Comparison of ENCODE assay signal across 21 cellular contexts in the genomic region with DNA sequence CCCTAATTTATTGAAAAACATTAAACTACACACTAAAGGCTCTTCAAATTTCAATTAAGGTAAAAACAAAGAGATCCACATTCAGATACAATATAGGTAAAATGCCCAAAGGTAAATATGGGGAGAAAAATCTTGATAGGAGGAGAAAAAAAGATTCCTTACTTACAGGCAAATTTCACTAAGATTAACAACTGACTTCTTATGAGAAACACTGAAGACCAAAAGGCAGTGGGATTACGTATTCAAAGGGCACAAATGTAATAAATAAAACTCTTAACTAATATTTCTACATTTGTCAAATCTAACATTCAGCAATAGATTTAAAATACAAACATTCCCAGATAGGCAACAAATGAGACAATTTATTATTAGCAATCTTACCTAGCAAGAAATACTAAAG.
DNase-seq lines count a peak whose midpoint lies in the region; ATAC-seq, FAIRE-seq and TF ChIP-seq lines count a peak whose summit lies in the region.
"Had no signal": no experiment of that assay in that cellular context is flagged by ENCODE, and none has a peak within 500 bp of the region (broad histone marks: within the 10 kb centered on the region; RNA-seq: fewer than 3 reads in every experiment).

No MANE protein-coding gene starts in this region.

- no peak overlapping the region for H3K9ac ChIP-seq in HepG2 (ENCODE audit: insufficient read depth, low read depth, low read length)
- H3K9ac ChIP-seq: BLaER1 treated with 17β-estradiol and CSF1 and Interleukin-3, amounts not matched to agents 10 nM and 100 nM had no signal

- ATAC-seq in HepG2 (no peak), right lobe of liver (no peak), WTC11 (no peak), GM21717 (IDR thresholded peaks at IDR 0.05; ENCODE audit: unreplicated experiment) (no peak), GM19035 (IDR thresholded peaks at IDR 0.05; ENCODE audit: unreplicated experiment) (no peak)
- ATAC-seq: A549; CD8-positive, alpha-beta T cell had no signal

- POLR2A ChIA-PET in HepG2 (lab: Yijun Ruan, JAX), result no interaction called here
- POLR2A ChIA-PET in WTC11 (lab: Charles Lee), result no interaction called here

- H3K4me3 Mint-ChIP-seq in WTC11, result no peak overlapping the region
- H3K4me3 Mint-ChIP-seq: B cell; CD4-positive, alpha-beta T cell; CD8-positive, alpha-beta T cell had no signal

- H3K9me3 Mint-ChIP-seq in WTC11, result peaks cover 8% of the 10 kb centered on the region

- H3K27me3 Mint-ChIP-seq in WTC11 (ENCODE audit: low read depth), result no peaks in the 10 kb centered on the region
- H3K27me3 Mint-ChIP-seq: B cell; CD4-positive, alpha-beta T cell had no signal

- no peak overlapping the region for H2AFZ ChIP-seq in HepG2 (ENCODE audit: low read length)

- no peaks in the 10 kb centered on the region for H3K79me2 ChIP-seq in HepG2 (ENCODE audit: insufficient read depth, low read length)

- H3K27ac ChIP-seq in HepG2 (ENCODE audit: extremely low read length, insufficient read depth, low read length), result no peak overlapping the region
- H3K27ac ChIP-seq in right lobe of liver, result no peak overlapping the region
- H3K27ac ChIP-seq: A549; BLaER1 treated with 17β-estradiol and CSF1 and Interleukin-3, amounts not matched to agents 10 nM and 100 nM; C4-2B had no signal

- H3K36me3 ChIP-seq in HepG2 (replicated peaks in 1 of 2; ENCODE audit: control insufficient read depth in 1 of 2, insufficient read depth in 2 of 2, low read length in 2 of 2), result no peaks in the 10 kb centered on the region
- H3K36me3 ChIP-seq in right lobe of liver, result no peaks in the 10 kb centered on the region
- H3K36me3 ChIP-seq: BLaER1 treated with 17β-estradiol and CSF1 and Interleukin-3, amounts not matched to agents 10 nM and 100 nM had no signal

- no peak for TF ChIP-seq CTCF in HepG2 (CRISPR knock-in tag; IDR thresholded peaks at IDR 0.05)
- TF ChIP-seq CTCF in right lobe of liver (IDR thresholded peaks at IDR 0.05), result no peak
- no peak for TF ChIP-seq CTCF in WTC11 (IDR thresholded peaks at IDR 0.05)

- peaks cover 13% of the 10 kb centered on the region for H3K9me3 ChIP-seq in HepG2 (ENCODE audit: low read length)
- peaks cover 0 to 4% (median 1%) of the 10 kb centered on the region in 4 donors for H3K9me3 ChIP-seq in right lobe of liver
- H3K9me3 ChIP-seq: A549, Caco-2 had no signal

- no peak overlapping the region for H3K4me3 ChIP-seq in HepG2 (replicated peaks in 1 of 3; ENCODE audit: insufficient read depth in 1 of 3, low read depth in 2 of 3, low read length in 3 of 3)
- no peak overlapping the region for H3K4me3 ChIP-seq in right lobe of liver
- H3K4me3 ChIP-seq: A549; BLaER1 treated with 17β-estradiol and CSF1 and Interleukin-3, amounts not matched to agents 10 nM and 100 nM had no signal

- 5% methylated on average over 1 of the region's 1 CpG for WGBS in HepG2 (ENCODE audit: low lambda C conversion rate)
- WGBS in right lobe of liver (ENCODE audit: insufficient coverage, low coverage, low lambda C conversion rate, missing lambda C conversion rate), result 67% methylated on average over 1 of the region's 1 CpG

- H4K20me1 ChIP-seq in HepG2 (ENCODE audit: insufficient read depth, low read length), result no peaks in the 10 kb centered on the region
- H4K20me1 ChIP-seq: BLaER1 treated with 17β-estradiol and CSF1 and Interleukin-3, amounts not matched to agents 10 nM and 100 nM had no signal

- in situ Hi-C loops in HepG2 (cut with HindIII; ENCODE audit: extremely low pct_ligation_motif_present, low pct_unique_long_range_greater_than_20kb), result no loop called here

- no peak overlapping the region for H3K4me2 ChIP-seq in HepG2 (ENCODE audit: low read depth, low read length)
- H3K4me2 ChIP-seq: A549; BLaER1 treated with 17β-estradiol and CSF1 and Interleukin-3, amounts not matched to agents 10 nM and 100 nM had no signal

- intact Hi-C loops in HepG2 (cut with micrococcal nuclease; ENCODE audit: unreplicated experiment) (no loop called here), right lobe of liver (cut with DNase I) (no loop called here)

- TF ChIP-seq EP300 in HepG2 (IDR thresholded peaks at IDR 0.05; ENCODE audit: low read depth in 2 of 2, low read length in 2 of 2) (no peak), HepG2 (CRISPR knock-in tag; IDR thresholded peaks at IDR 0.05; ENCODE audit: borderline replicate concordance) (no peak)

- TF ChIP-seq POLR2A in HepG2 (IDR thresholded peaks at IDR 0.05; ENCODE audit: insufficient read depth in 1 of 2, low read depth in 2 of 2, low read length in 2 of 2) (no peak), right lobe of liver (IDR thresholded peaks at IDR 0.05) (no peak)

- H3K27ac Mint-ChIP-seq in WTC11, result no peak overlapping the region
- H3K27ac Mint-ChIP-seq: B cell; CD4-positive, alpha-beta T cell; CD8-positive, alpha-beta T cell had no signal

- H3K27me3 ChIP-seq in HepG2 (ENCODE audit: control insufficient read depth in 1 of 2, insufficient read depth in 2 of 2, low read length in 2 of 2), result no peaks in the 10 kb centered on the region
- no peaks in the 10 kb centered on the region for H3K27me3 ChIP-seq in right lobe of liver

- no TSS peak for BruUV-seq in HepG2 (replicated peaks; lab: Mats Ljungman, UMichigan)

- DNase-seq in HepG2 (ENCODE audit: low spot score) (no peak), right lobe of liver (no peak), WTC11 (ENCODE audit: low spot score) (no peak)
- DNase-seq: 8988T; AML-193; Caco-2; Calu3; CD4-positive, alpha-beta T cell; CD8-positive, alpha-beta T cell; DMS79 treated with DMSO at 0.1 percent for 48 hours; GF-D8 had no signal

- peaks cover 5% of the 10 kb centered on the region; the same call in 1 of the 2 replicates for H3K36me3 Mint-ChIP-seq in WTC11
- H3K36me3 Mint-ChIP-seq: CD8-positive, alpha-beta T cell had no signal

- no peak for FAIRE-seq in HepG2 (lab: Jason Lieb, UNC)
- FAIRE-seq: A549, D721Med, G401.6, GM12891, GM19239 had no signal

- H3K4me1 Mint-ChIP-seq in WTC11, result no peaks in the 10 kb centered on the region
- H3K4me1 Mint-ChIP-seq: B cell had no signal

- CTCF ChIA-PET in HepG2 (lab: Yijun Ruan, JAX; ENCODE audit: low intra/inter-chr PET ratio, low total read pairs), result no interaction called here
- CTCF ChIA-PET in WTC11 (lab: Charles Lee), result no interaction called here

- no peak for TF ChIP-seq RAD21 in HepG2 (CRISPR knock-in tag; IDR thresholded peaks at IDR 0.05)

- H3K4me1 ChIP-seq in HepG2 (ENCODE audit: insufficient read depth, low read length) (no peaks in the 10 kb centered on the region), right lobe of liver (peaks cover 0 to 6% (median 0%) of the 10 kb centered on the region in 4 donors)
- H3K4me1 ChIP-seq: A549; BLaER1 treated with 17β-estradiol and CSF1 and Interleukin-3, amounts not matched to agents 10 nM and 100 nM; Caco-2 had no signal

TF ChIP-seq in HepG2, 621 proteins besides CTCF, POLR2A, EP300 and RAD21:
- TF ChIP-seq, protein P1, sequence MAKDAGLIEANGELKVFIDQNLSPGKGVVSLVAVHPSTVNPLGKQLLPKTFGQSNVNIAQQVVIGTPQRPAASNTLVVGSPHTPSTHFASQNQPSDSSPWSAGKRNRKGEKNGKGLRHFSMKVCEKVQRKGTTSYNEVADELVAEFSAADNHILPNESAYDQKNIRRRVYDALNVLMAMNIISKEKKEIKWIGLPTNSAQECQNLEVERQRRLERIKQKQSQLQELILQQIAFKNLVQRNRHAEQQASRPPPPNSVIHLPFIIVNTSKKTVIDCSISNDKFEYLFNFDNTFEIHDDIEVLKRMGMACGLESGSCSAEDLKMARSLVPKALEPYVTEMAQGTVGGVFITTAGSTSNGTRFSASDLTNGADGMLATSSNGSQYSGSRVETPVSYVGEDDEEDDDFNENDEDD (CRISPR knock-in tag; IDR thresholded peaks at IDR 0.05; ENCODE audit: borderline replicate concordance), result no peak
- TF ChIP-seq FOXC1 (CRISPR knock-in tag; IDR thresholded peaks at IDR 0.05; ENCODE audit: borderline replicate concordance) (no peak), ZNF317 (CRISPR knock-in tag; IDR thresholded peaks at IDR 0.05) (peak; percentile 94)
TF ChIP-seq in HepG2: peak in this region for 1.

TF ChIP-seq in WTC11, 78 proteins besides CTCF, POLR2A, EP300 and RAD21 (continues in another document):
- TF ChIP-seq SMAD3 (CRISPR knock-in tag; IDR thresholded peaks at IDR 0.05; ENCODE audit: borderline replicate concordance) (no peak), ATF1 (CRISPR knock-in tag; IDR thresholded peaks at IDR 0.05) (no peak), ZNF317 (CRISPR knock-in tag; IDR thresholded peaks at IDR 0.05; ENCODE audit: borderline replicate concordance, low read depth) (peak; percentile 64; the same call in 1 of the 2 replicates)
- TF ChIP-seq, protein P2, sequence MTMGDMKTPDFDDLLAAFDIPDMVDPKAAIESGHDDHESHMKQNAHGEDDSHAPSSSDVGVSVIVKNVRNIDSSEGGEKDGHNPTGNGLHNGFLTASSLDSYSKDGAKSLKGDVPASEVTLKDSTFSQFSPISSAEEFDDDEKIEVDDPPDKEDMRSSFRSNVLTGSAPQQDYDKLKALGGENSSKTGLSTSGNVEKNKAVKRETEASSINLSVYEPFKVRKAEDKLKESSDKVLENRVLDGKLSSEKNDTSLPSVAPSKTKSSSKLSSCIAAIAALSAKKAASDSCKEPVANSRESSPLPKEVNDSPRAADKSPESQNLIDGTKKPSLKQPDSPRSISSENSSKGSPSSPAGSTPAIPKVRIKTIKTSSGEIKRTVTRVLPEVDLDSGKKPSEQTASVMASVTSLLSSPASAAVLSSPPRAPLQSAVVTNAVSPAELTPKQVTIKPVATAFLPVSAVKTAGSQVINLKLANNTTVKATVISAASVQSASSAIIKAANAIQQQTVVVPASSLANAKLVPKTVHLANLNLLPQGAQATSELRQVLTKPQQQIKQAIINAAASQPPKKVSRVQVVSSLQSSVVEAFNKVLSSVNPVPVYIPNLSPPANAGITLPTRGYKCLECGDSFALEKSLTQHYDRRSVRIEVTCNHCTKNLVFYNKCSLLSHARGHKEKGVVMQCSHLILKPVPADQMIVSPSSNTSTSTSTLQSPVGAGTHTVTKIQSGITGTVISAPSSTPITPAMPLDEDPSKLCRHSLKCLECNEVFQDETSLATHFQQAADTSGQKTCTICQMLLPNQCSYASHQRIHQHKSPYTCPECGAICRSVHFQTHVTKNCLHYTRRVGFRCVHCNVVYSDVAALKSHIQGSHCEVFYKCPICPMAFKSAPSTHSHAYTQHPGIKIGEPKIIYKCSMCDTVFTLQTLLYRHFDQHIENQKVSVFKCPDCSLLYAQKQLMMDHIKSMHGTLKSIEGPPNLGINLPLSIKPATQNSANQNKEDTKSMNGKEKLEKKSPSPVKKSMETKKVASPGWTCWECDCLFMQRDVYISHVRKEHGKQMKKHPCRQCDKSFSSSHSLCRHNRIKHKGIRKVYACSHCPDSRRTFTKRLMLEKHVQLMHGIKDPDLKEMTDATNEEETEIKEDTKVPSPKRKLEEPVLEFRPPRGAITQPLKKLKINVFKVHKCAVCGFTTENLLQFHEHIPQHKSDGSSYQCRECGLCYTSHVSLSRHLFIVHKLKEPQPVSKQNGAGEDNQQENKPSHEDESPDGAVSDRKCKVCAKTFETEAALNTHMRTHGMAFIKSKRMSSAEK (CRISPR knock-in tag; IDR thresholded peaks at IDR 0.05; ENCODE audit: borderline replicate concordance), result no peak

Comparison
In these comparisons a context has a peak if more than half of its experiments do, and no peak if none do; other contexts are left out.
1. Of the 50 proteins assayed by ChIP-seq in both HepG2 and WTC11: peak only in HepG2: none; only in WTC11: none; in both: ZNF317; in neither: 49.